In the genomic region with DNA sequence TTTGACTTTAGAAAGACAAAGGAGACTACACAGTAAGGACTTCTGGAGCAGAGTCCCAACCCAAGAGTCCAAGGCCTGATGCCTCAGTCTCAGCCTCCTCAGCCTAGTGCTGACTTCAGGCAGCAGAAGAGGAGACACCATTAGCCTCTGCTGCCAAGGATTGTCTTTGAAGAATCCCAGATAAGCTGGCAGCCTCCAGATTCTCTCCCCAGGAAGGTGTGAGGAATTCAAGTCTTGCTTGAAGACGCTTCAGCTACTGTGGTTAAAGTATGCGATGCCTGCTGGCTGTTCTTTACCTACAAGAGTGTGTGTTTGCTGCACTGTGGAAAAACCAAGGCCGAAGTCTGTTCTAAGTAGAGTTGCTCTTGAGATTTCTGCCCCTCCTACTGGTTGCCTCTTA, we compare ENCODE assay signal across 21 cellular contexts.
"Had no signal": no experiment of that assay in that cellular context is flagged by ENCODE, and none has a peak within 500 bp of the region (broad histone marks: within the 10 kb centered on the region; RNA-seq: fewer than 3 reads in every experiment).

No MANE protein-coding gene starts in this region.

- H3K27me3 ChIP-seq: SJSA1 had no signal

- H3K4me3 ChIP-seq: SJSA1, SK-N-MC had no signal

- DNase-seq: KBM-7, MV-4-11, NCI-H1048, NCI-H1105, NCI-H1417, NCI-H1436 treated with DMSO at 0.1 percent for 48 hours, NCI-H1694, NCI-H187 treated with DMSO at 0.1 percent for 48 hours, NCI-H2029 treated with DMSO at 0.1 percent for 48 hours, NCI-H2227 treated with DMSO at 0.1 percent for 48 hours, NCI-H446, NCI-H510A, NCI-H524 treated with DMSO at 0.1 percent for 48 hours, NCI-H69, NCI-H774, Right ventricle myocardium superior, RPMI8226, SIG-M5 had no signal

- H3K36me3 ChIP-seq: SJSA1 had no signal

- H3K27ac ChIP-seq: HL-60, SJSA1, SK-N-MC had no signal

- H3K9me3 ChIP-seq: SJSA1 had no signal
